In the genomic region with DNA sequence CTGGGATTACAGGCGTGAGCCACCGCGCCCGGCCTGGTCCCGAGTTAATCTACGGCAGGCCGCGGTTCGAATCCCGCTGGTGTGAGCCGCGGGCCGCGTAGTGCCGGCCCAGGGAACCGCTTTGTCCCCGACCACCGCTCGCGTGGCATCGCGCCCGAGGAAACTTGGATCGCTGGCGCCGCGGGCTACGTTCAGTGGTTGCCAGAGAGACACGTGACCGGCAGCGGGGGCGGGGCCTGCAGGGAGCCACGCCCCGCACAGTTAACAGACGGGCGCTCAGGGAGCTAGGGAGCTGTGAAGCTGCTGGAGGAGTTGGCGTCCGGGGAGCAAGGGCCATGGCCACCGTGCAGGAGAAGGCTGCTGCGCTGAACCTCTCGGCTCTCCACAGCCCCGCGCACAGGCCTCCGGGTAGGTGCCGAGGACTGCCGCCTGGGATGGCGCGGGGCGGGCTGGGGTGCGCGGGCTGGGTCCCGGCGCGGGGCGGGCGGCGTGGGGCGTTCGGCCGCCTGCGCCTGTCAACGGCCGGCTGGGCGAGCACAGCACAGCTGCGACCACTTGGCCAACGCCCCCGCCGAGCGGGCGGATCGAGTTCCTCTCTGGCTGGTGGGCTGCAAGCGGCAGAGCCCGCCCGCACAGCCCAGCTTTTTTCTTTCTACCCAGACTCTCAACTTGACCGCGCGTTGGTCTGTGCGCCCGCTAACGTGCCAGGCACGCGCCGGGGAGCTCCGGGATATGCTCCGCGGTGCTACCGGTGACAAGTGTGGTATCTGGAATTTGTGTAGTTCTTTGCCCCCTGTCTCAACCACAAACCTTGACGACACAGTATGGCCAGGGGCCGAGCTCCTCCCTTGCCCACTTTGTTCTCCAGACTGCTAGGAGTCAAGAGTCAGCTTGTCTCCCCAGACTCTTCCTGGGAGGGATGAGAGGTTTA, we compare ENCODE assay signal across 1 cellular context.
TF ChIP-seq lines count a peak whose summit lies in the region.

Gene DEPDC7, plus strand, starts transcription at position 258 of the 931 bp plus-strand sequence. Its CDS starts 78 bp downstream, at position 336.

TF ChIP-seq in HepG2, 621 proteins besides CTCF, POLR2A, EP300 and RAD21 (continued from another document and continues in another):
- TF ChIP-seq, protein P1, sequence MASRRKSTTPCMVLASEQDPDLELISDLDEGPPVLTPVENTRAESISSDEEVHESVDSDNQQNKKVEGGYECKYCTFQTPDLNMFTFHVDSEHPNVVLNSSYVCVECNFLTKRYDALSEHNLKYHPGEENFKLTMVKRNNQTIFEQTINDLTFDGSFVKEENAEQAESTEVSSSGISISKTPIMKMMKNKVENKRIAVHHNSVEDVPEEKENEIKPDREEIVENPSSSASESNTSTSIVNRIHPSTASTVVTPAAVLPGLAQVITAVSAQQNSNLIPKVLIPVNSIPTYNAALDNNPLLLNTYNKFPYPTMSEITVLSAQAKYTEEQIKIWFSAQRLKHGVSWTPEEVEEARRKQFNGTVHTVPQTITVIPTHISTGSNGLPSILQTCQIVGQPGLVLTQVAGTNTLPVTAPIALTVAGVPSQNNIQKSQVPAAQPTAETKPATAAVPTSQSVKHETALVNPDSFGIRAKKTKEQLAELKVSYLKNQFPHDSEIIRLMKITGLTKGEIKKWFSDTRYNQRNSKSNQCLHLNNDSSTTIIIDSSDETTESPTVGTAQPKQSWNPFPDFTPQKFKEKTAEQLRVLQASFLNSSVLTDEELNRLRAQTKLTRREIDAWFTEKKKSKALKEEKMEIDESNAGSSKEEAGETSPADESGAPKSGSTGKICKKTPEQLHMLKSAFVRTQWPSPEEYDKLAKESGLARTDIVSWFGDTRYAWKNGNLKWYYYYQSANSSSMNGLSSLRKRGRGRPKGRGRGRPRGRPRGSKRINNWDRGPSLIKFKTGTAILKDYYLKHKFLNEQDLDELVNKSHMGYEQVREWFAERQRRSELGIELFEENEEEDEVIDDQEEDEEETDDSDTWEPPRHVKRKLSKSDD (CRISPR knock-in tag; IDR thresholded peaks at IDR 0.05; ENCODE audit: low read depth), result no peak
- TF ChIP-seq ZNF766 (CRISPR knock-in tag; IDR thresholded peaks at IDR 0.05; ENCODE audit: borderline replicate concordance) (peak; percentile 86), CBX5 (CRISPR knock-in tag; IDR thresholded peaks at IDR 0.05; ENCODE audit: borderline replicate concordance) (peak; percentile 25; the same call in 1 of the 2 replicates), TBX2 (CRISPR knock-in tag; IDR thresholded peaks at IDR 0.05; ENCODE audit: borderline replicate concordance) (peak; percentile 52; the same call in 1 of the 2 replicates), CC2D1A (CRISPR knock-in tag; IDR thresholded peaks at IDR 0.05) (no peak), HOXA5 (CRISPR knock-in tag; IDR thresholded peaks at IDR 0.05) (peak; percentile 42), ZNF260 (CRISPR knock-in tag; IDR thresholded peaks at IDR 0.05; ENCODE audit: borderline replicate concordance, low read depth) (no peak), HES4 (CRISPR knock-in tag; IDR thresholded peaks at IDR 0.05; ENCODE audit: borderline replicate concordance) (peak; percentile 90), MED8 (CRISPR knock-in tag; IDR thresholded peaks at IDR 0.05; ENCODE audit: insufficient replicate concordance) (peak; percentile 78), FOXA3 (CRISPR knock-in tag; IDR thresholded peaks at IDR 0.05) (peak; percentile 34; the same call in 1 of the 2 replicates), SPEN (CRISPR knock-in tag; IDR thresholded peaks at IDR 0.05; ENCODE audit: low read depth) (peak; percentile 66; the same call in 1 of the 2 replicates), ZFP36L1 (CRISPR knock-in tag; IDR thresholded peaks at IDR 0.05) (no peak; the same call in 1 of the 2 replicates), ZNF512 (CRISPR knock-in tag; IDR thresholded peaks at IDR 0.05) (no peak), ELK4 (CRISPR knock-in tag; IDR thresholded peaks at IDR 0.05; ENCODE audit: borderline replicate concordance) (no peak), NFYB (CRISPR knock-in tag; IDR thresholded peaks at IDR 0.05) (peak; percentile 86), RAD51 (IDR thresholded peaks at IDR 0.05; ENCODE audit: borderline replicate concordance) (peak; percentile 94), SKIL (CRISPR knock-in tag; IDR thresholded peaks at IDR 0.05; ENCODE audit: borderline replicate concordance) (no peak), ZFP37 (CRISPR knock-in tag; IDR thresholded peaks at IDR 0.05; ENCODE audit: borderline replicate concordance) (no peak; the same call in 1 of the 2 replicates), ZNF335 (CRISPR knock-in tag; IDR thresholded peaks at IDR 0.05) (no peak), ARNTL (CRISPR knock-in tag; IDR thresholded peaks at IDR 0.05) (peak; percentile 81), ETS1 (CRISPR knock-in tag; IDR thresholded peaks at IDR 0.05) (0 out of 2 replicates have a peak, but pooled peaks have one; percentile 64), JUN (CRISPR knock-in tag; IDR thresholded peaks at IDR 0.05) (no peak), SMARCC2 (IDR thresholded peaks at IDR 0.05) (no peak), ZNF709 (CRISPR knock-in tag; IDR thresholded peaks at IDR 0.05) (no peak), TRIM22 (IDR thresholded peaks at IDR 0.05) (no peak), ZNF513 (CRISPR knock-in tag; conservative IDR thresholded peaks at IDR 0.05) (no peak), PAX8 (CRISPR knock-in tag; IDR thresholded peaks at IDR 0.05; ENCODE audit: borderline replicate concordance) (no peak; the same call in 1 of the 2 replicates), ZNF556 (CRISPR knock-in tag; IDR thresholded peaks at IDR 0.05; ENCODE audit: borderline replicate concordance) (0 out of 2 replicates have a peak, but pooled peaks have one; percentile 46), ZNF552 (CRISPR knock-in tag; IDR thresholded peaks at IDR 0.05; ENCODE audit: borderline replicate concordance) (0 out of 2 replicates have a peak, but pooled peaks have one; percentile 77), PHF5A (CRISPR knock-in tag; IDR thresholded peaks at IDR 0.05; ENCODE audit: low read depth, unreplicated experiment) (no peak), KAT8 (CRISPR knock-in tag; IDR thresholded peaks at IDR 0.05) (peak; percentile 57), CHCHD3 (CRISPR knock-in tag; IDR thresholded peaks at IDR 0.05) (no peak), SRSF9 (IDR thresholded peaks at IDR 0.05; ENCODE audit: borderline replicate concordance, insufficient read depth, low read depth, low read length, poor library complexity, severe bottlenecking) (no peak), FOSL2 (CRISPR knock-in tag; IDR thresholded peaks at IDR 0.05) (0 out of 2 replicates have a peak, but pooled peaks have one; percentile 17), RBAK (CRISPR knock-in tag; IDR thresholded peaks at IDR 0.05) (no peak)
- TF ChIP-seq, protein P2, sequence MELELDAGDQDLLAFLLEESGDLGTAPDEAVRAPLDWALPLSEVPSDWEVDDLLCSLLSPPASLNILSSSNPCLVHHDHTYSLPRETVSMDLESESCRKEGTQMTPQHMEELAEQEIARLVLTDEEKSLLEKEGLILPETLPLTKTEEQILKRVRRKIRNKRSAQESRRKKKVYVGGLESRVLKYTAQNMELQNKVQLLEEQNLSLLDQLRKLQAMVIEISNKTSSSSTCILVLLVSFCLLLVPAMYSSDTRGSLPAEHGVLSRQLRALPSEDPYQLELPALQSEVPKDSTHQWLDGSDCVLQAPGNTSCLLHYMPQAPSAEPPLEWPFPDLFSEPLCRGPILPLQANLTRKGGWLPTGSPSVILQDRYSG (CRISPR knock-in tag; IDR thresholded peaks at IDR 0.05), result 0 out of 2 replicates have a peak, but pooled peaks have one; percentile 46
- TF ChIP-seq, protein P3, sequence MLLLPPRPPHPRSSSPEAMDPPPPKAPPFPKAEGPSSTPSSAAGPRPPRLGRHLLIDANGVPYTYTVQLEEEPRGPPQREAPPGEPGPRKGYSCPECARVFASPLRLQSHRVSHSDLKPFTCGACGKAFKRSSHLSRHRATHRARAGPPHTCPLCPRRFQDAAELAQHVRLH (CRISPR knock-in tag; IDR thresholded peaks at IDR 0.05; ENCODE audit: borderline replicate concordance, low read depth), result peak; percentile 91; the same call in 1 of the 2 replicates
- TF ChIP-seq, protein P4, sequence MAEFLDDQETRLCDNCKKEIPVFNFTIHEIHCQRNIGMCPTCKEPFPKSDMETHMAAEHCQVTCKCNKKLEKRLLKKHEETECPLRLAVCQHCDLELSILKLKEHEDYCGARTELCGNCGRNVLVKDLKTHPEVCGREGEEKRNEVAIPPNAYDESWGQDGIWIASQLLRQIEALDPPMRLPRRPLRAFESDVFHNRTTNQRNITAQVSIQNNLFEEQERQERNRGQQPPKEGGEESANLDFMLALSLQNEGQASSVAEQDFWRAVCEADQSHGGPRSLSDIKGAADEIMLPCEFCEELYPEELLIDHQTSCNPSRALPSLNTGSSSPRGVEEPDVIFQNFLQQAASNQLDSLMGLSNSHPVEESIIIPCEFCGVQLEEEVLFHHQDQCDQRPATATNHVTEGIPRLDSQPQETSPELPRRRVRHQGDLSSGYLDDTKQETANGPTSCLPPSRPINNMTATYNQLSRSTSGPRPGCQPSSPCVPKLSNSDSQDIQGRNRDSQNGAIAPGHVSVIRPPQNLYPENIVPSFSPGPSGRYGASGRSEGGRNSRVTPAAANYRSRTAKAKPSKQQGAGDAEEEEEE (CRISPR knock-in tag; IDR thresholded peaks at IDR 0.05; ENCODE audit: borderline replicate concordance), result no peak; the same call in 1 of the 2 replicates
- TF ChIP-seq, protein P5, sequence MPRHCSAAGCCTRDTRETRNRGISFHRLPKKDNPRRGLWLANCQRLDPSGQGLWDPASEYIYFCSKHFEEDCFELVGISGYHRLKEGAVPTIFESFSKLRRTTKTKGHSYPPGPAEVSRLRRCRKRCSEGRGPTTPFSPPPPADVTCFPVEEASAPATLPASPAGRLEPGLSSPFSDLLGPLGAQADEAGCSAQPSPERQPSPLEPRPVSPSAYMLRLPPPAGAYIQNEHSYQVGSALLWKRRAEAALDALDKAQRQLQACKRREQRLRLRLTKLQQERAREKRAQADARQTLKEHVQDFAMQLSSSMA (CRISPR knock-in tag; IDR thresholded peaks at IDR 0.05), result peak; percentile 83
